In the genomic region with DNA sequence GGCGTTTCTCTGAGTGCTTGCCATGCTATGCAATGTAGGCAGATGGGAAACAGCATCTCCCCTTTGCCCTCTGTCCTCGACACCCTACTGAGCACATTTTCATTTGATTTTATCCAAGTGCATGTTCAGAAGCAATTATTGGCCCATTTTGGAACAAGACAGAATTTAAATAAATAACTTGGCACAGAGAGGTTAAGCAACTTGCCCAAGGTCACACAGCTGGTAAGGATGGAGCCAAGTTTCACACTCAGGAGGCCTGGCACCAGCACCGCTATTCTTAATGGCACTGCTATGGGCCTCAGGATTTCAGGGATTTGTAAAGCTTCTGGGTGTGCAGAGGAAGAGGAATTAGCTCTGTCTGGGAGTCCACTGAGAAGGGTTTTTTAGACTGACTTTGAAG, we compare ENCODE assay signal across 33 cellular contexts. TPM values are rescaled to one million over a fixed set of nuclear protein-coding genes. Genes with fewer than 3 reads are reported as not detected.
"Had no signal": no experiment of that assay in that cellular context is flagged by ENCODE, and none has a peak within 500 bp of the region (broad histone marks: within the 10 kb centered on the region; RNA-seq: fewer than 3 reads in every experiment).

No MANE protein-coding gene starts in this region.

- H3K4me3 Mint-ChIP-seq: activated CD4-positive, alpha-beta memory T cell treated with anti-CD3 and anti-CD28 coated beads, Interleukin-2, amount 10 ng/mL, durations not matched to agents 7 days and 5 days; activated CD8-positive, alpha-beta memory T cell treated with anti-CD3 and anti-CD28 coated beads, Interleukin-2, amount 10 ng/mL, durations not matched to agents 7 days and 5 days; activated naive CD8-positive, alpha-beta T cell treated with anti-CD3 and anti-CD28 coated beads for 36 hours; activated T-cell treated with anti-CD3 and anti-CD28 coated beads, Interleukin-2, amount 50 U/mL, for 72 hours; activated T-helper 17 cell treated with anti-CD3 and anti-CD28 coated beads, Interleukin-2, amount 50 U/mL, for 72 hours; T-helper 1 cell treated with Interleukin-12 subunit alpha and Interleukin-12 subunit beta and Interleukin-4 antibody, amounts not matched to agents 30 μg/mL and 1 μg/mL, for 36 hours; T-helper 2 cell treated with Interferon-gamma antibody and Interleukin-4, amounts not matched to agents 5 μg/mL and 100 μg/mL, for 36 hours; WTC11 had no signal

- ATAC-seq: activated CD8-positive, alpha-beta memory T cell treated with anti-CD3 and anti-CD28 coated beads, Interleukin-2, amount 10 ng/mL, durations not matched to agents 7 days and 5 days; activated T-cell treated with anti-CD3 and anti-CD28 coated beads, Interleukin-2, amount 50 U/mL, for 72 hours; activated T-helper 17 cell treated with anti-CD3 and anti-CD28 coated beads, Interleukin-2, amount 50 U/mL, for 72 hours; Panc1; WTC11 had no signal

- H3K9me3 Mint-ChIP-seq: activated CD4-positive, alpha-beta memory T cell treated with anti-CD3 and anti-CD28 coated beads, Interleukin-2, amount 10 ng/mL, durations not matched to agents 7 days and 5 days; activated naive CD8-positive, alpha-beta T cell treated with anti-CD3 and anti-CD28 coated beads for 36 hours; activated T-cell treated with anti-CD3 and anti-CD28 coated beads, Interleukin-2, amount 50 U/mL, for 72 hours; activated T-helper 17 cell treated with anti-CD3 and anti-CD28 coated beads, Interleukin-2, amount 50 U/mL, for 72 hours; T-helper 1 cell treated with Interleukin-12 subunit alpha and Interleukin-12 subunit beta and Interleukin-4 antibody, amounts not matched to agents 30 μg/mL and 1 μg/mL, for 36 hours; T-helper 2 cell treated with Interferon-gamma antibody and Interleukin-4, amounts not matched to agents 5 μg/mL and 100 μg/mL, for 36 hours; WTC11 had no signal

- H3K27me3 ChIP-seq: cardiac muscle cell, MG63, SJSA1 had no signal

- H3K36me3 ChIP-seq: cardiac muscle cell, MG63, SJSA1 had no signal

- H3K9me3 ChIP-seq: MG63, SJSA1, SK-N-SH had no signal

- DNase-seq: activated CD4-positive, alpha-beta memory T cell treated with anti-CD3 and anti-CD28 coated beads, Interleukin-2, amount 10 ng/mL, durations not matched to agents 7 days and 5 days; activated CD4-positive, alpha-beta T cell treated with anti-CD3 and anti-CD28 coated beads for 4 hours; activated CD4-positive, alpha-beta T cell treated with anti-CD3 and anti-CD28 coated beads, Interleukin-2, amount 50 U/mL, for 1 hour; activated CD8-positive, alpha-beta memory T cell treated with anti-CD3 and anti-CD28 coated beads for 24 hours; activated CD8-positive, alpha-beta memory T cell treated with anti-CD3 and anti-CD28 coated beads, Interleukin-2, amount 10 ng/mL, durations not matched to agents 7 days and 5 days; activated CD8-positive, alpha-beta memory T cell treated with anti-CD3 and anti-CD28 coated beads, Interleukin-2, amount 50 U/mL, for 48 hours; activated effector memory CD4-positive, alpha-beta T cell treated with anti-CD3 and anti-CD28 coated beads, Interleukin-2, amount 50 U/mL, for 16 hours; activated naive CD4-positive, alpha-beta T cell; activated naive CD4-positive, alpha-beta T cell treated with anti-CD3 and anti-CD28 coated beads, Interleukin-2, amount 50 U/mL, for 16 hours; activated naive CD8-positive, alpha-beta T cell treated with anti-CD3 and anti-CD28 coated beads for 36 hours; activated T-cell treated with anti-CD3 and anti-CD28 coated beads, Interleukin-2, amount 50 U/mL, for 72 hours; amniotic stem cell; Kasumi-1; KG1; MG63; NCI-H1048; NCI-H1105 treated with DMSO at 0.1 percent for 48 hours; NCI-H1436; NCI-H1694; NCI-H1930; NCI-H2081 treated with DMSO at 0.1 percent for 48 hours; NCI-H226; NCI-H524 treated with DMSO at 0.1 percent for 48 hours; SHP77 treated with DMSO at 0.1 percent for 48 hours; SK-N-SH had no signal

- H3K4me1 Mint-ChIP-seq: activated CD4-positive, alpha-beta memory T cell treated with anti-CD3 and anti-CD28 coated beads, Interleukin-2, amount 10 ng/mL, durations not matched to agents 7 days and 5 days; activated CD8-positive, alpha-beta memory T cell treated with anti-CD3 and anti-CD28 coated beads, Interleukin-2, amount 10 ng/mL, durations not matched to agents 7 days and 5 days; activated naive CD8-positive, alpha-beta T cell treated with anti-CD3 and anti-CD28 coated beads for 36 hours; activated T-helper 17 cell treated with anti-CD3 and anti-CD28 coated beads, Interleukin-2, amount 50 U/mL, for 72 hours; WTC11 had no signal

- H3K36me3 Mint-ChIP-seq: activated CD8-positive, alpha-beta memory T cell treated with anti-CD3 and anti-CD28 coated beads, Interleukin-2, amount 10 ng/mL, durations not matched to agents 7 days and 5 days; activated naive CD8-positive, alpha-beta T cell treated with anti-CD3 and anti-CD28 coated beads for 36 hours; WTC11 had no signal

- H3K4me2 ChIP-seq: SK-N-SH had no signal

- H3K27ac ChIP-seq: cardiac muscle cell, SJSA1 had no signal

- H3K4me3 ChIP-seq: cardiac muscle cell, MG63, SJSA1 had no signal

- H3K9ac ChIP-seq: SK-N-SH had no signal

- FAIRE-seq: TTC549 had no signal

- H3K4me1 ChIP-seq: SJSA1 had no signal

RNA-seq across cellular contexts. Expression of gene GRIP2, which starts 2.5 kb away (rescaled TPM):
- total RNA-seq: activated CD8-positive, alpha-beta memory T cell treated with anti-CD3 and anti-CD28 coated beads, Interleukin-2, amount 10 ng/mL, durations not matched to agents 7 days and 5 days; activated naive CD8-positive, alpha-beta T cell treated with anti-CD3 and anti-CD28 coated beads for 36 hours had no signal
- polyA plus RNA-seq: cardiac muscle cell had no signal
